8 cellular contexts compared by ENCODE assay signal in the genomic region with DNA sequence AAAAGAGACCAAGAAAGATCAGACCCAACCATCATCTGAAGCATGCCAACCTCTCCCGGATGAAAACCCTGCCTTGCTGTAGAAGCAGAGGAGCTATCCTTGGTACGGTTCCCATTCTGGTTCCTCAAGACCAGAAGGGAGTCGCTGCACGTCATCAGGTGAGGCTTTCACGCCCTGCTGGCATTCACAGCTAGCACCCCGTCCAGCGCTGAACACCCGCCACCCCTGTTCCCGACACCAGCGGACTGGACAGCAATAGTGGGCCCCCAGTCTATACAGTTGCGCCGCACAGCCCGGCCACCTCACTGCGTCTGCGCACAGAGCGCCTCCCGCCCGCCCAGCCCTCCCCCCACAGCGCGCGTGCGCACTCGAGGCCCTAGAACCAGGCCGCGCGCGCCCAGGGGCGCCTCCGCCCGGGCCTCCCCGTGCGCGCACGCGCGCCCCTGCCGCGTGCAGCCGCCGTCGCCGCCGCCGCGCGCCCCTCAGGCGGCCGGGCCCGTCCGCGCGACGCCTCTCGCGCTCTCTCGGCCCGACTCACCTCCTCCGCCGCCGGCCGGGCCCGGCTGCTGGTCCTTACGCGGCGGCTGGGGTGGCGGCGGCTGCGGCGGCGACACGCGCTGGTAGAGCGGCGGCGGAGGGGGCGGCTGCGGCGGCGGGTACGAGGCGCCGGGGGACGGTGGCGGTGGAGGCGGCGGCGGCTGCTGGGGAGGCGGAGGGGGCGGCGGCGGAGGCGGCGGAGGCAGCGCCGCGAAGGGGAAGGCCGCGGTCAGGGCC. TPM values are rescaled to one million over a fixed set of nuclear protein-coding genes. Genes with fewer than 3 reads are reported as not detected.
DNase-seq lines count a peak whose midpoint lies in the region; ATAC-seq and TF ChIP-seq lines count a peak whose summit lies in the region.

No MANE protein-coding gene starts in this region.

- peak overlapping the region; percentile 86 for H3K4me3 ChIP-seq in endodermal cell (ENCODE audit: low read length)
- peak overlapping the region; percentile 86 for H3K4me3 ChIP-seq in mesodermal cell (ENCODE audit: extremely low read depth, insufficient read depth, low read length, poor library complexity, severe bottlenecking)

- peak overlapping the region; percentile 91 for H3K27ac Mint-ChIP-seq in endodermal cell

- no peaks in the 10 kb centered on the region for H3K27me3 Mint-ChIP-seq in endodermal cell (ENCODE audit: insufficient read depth)

- 0% methylated on average over 6 to 91 of the region's 98 CpGs for WGBS in endodermal cell (ENCODE audit: insufficient coverage in 1 of 2, insufficient read length in 1 of 2), 2 experiments
- WGBS in mesodermal cell (ENCODE audit: insufficient coverage in 2 of 2), 2 experiments: 0% methylated on average over 32 to 63 of the region's 98 CpGs

- peaks cover 17% of the 10 kb centered on the region for H3K4me1 Mint-ChIP-seq in endodermal cell

- H3K9me3 ChIP-seq in endodermal cell (ENCODE audit: control insufficient read depth, low read length) (no peaks in the 10 kb centered on the region), mesodermal cell (ENCODE audit: control insufficient read depth, low read length) (no peaks in the 10 kb centered on the region)

- peak overlapping the region; percentile 72 for H3K9ac ChIP-seq in endodermal cell (ENCODE audit: extremely low read depth, low read length, poor library complexity, severe bottlenecking)

- H3K36me3 ChIP-seq in endodermal cell (ENCODE audit: control insufficient read depth, insufficient read depth, low read length) (peaks cover 49% of the 10 kb centered on the region), mesodermal cell (ENCODE audit: control insufficient read depth, insufficient read depth, low read length) (peaks cover 51% of the 10 kb centered on the region)

- no peaks in the 10 kb centered on the region for H3K27me3 ChIP-seq in endodermal cell (ENCODE audit: control insufficient read depth, insufficient read depth, low read length, poor library complexity, severe bottlenecking)

- peak; percentile 71 for DNase-seq in GM04504 (ENCODE audit: low read depth)
- peak; percentile 90 for DNase-seq in NCI-H774 (lab: John Stamatoyannopoulos, UW)
- DNase-seq in activated CD8-positive, alpha-beta memory T cell treated with anti-CD3 and anti-CD28 coated beads, Interleukin-2, amount 50 U/mL, for 1 hour (ENCODE audit: extremely low read depth): peak; percentile 56
- DNase-seq in endodermal cell: peak; percentile 89
- DNase-seq in stimulated activated CD8-positive, alpha-beta memory T cell treated with anti-CD3 and anti-CD28 coated beads, Interleukin-12 subunit alpha, Interleukin-12 subunit beta, amount 100 ng/mL, for 4 hours (ENCODE audit: low read depth): peak; percentile 77

- TF ChIP-seq CTCF in endodermal cell (conservative IDR thresholded peaks at IDR 0.05): no peak

- H3K4me1 ChIP-seq in endodermal cell (ENCODE audit: control insufficient read depth, insufficient read depth, low read length) (peaks cover 5% of the 10 kb centered on the region), mesodermal cell (ENCODE audit: control insufficient read depth, insufficient read depth, low read length, poor library complexity, severe bottlenecking) (peaks cover 15% of the 10 kb centered on the region)

- peak overlapping the region; percentile 79 for H3K4me3 Mint-ChIP-seq in endodermal cell

- no peaks in the 10 kb centered on the region for H3K9me3 Mint-ChIP-seq in endodermal cell

- ATAC-seq in HG03064 (IDR thresholded peaks at IDR 0.05; ENCODE audit: low read depth, unreplicated experiment): peak; percentile 28
- no peak for ATAC-seq in GM21526 (IDR thresholded peaks at IDR 0.05; ENCODE audit: low FRiP score, unreplicated experiment)

- H3K27ac ChIP-seq in endodermal cell (ENCODE audit: low read depth, low read length) (peak overlapping the region; percentile 98), mesodermal cell (ENCODE audit: low read depth, low read length, severe bottlenecking) (peak overlapping the region; percentile 90)

- peaks cover 47% of the 10 kb centered on the region for H3K36me3 Mint-ChIP-seq in endodermal cell (ENCODE audit: low read depth)

RNA-seq across cellular contexts. Expression of gene SF1, which starts 0.7 kb away (rescaled TPM):
- 100 to 1,000 TPM; 331 to 399 TPM for total RNA-seq in endodermal cell
- 250 TPM for polyA plus RNA-seq in endodermal cell (2013, experiment 1 of 2)
- 216 TPM for polyA plus RNA-seq in endodermal cell (2013, experiment 2 of 2)
- polyA plus RNA-seq in mesodermal cell (2013, experiment 1 of 2): 142 TPM
- polyA plus RNA-seq in mesodermal cell (2013, experiment 2 of 2): 144 TPM

RNA-seq across cellular contexts. Expression of gene PYGM, which starts 17.9 kb away (rescaled TPM):
- 1 to 10 TPM; 1.1 to 1.2 TPM for total RNA-seq in endodermal cell
- 2.0 TPM for polyA plus RNA-seq in endodermal cell (2013, experiment 1 of 2)
- 1.3 TPM for polyA plus RNA-seq in endodermal cell (2013, experiment 2 of 2)
- 1.4 TPM for polyA plus RNA-seq in mesodermal cell (2013, experiment 1 of 2)
- 1.3 TPM for polyA plus RNA-seq in mesodermal cell (2013, experiment 2 of 2)

RNA-seq across cellular contexts. Expression of gene MAP4K2, which starts 25.4 kb away (rescaled TPM):
- total RNA-seq in endodermal cell: 10 to 100 TPM; 24.7 to 32.4 TPM
- polyA plus RNA-seq in endodermal cell (2013, experiment 1 of 2): 20.7 TPM
- 18.3 TPM for polyA plus RNA-seq in endodermal cell (2013, experiment 2 of 2)
- polyA plus RNA-seq in mesodermal cell (2013, experiment 1 of 2): 43.9 TPM
- 33.9 TPM for polyA plus RNA-seq in mesodermal cell (2013, experiment 2 of 2)

RNA-seq across cellular contexts. Expression of gene MEN1, which starts 32.7 kb away (rescaled TPM):
- total RNA-seq in endodermal cell: 10 to 100 TPM; 44.5 to 48.7 TPM
- polyA plus RNA-seq in endodermal cell (2013, experiment 1 of 2): 48.7 TPM
- polyA plus RNA-seq in endodermal cell (2013, experiment 2 of 2): 44.3 TPM
- polyA plus RNA-seq in mesodermal cell (2013, experiment 1 of 2): 50.2 TPM
- polyA plus RNA-seq in mesodermal cell (2013, experiment 2 of 2): 42.8 TPM

RNA-seq across cellular contexts. Expression of gene RASGRP2, which starts 33.7 kb away (rescaled TPM):
- 1 to 10 TPM in 1 of 2 donors, under 1 TPM in 1; 0.86 to 1.9 TPM for total RNA-seq in endodermal cell
- polyA plus RNA-seq in endodermal cell (2013, experiment 1 of 2): 5.0 TPM
- 3.8 TPM for polyA plus RNA-seq in endodermal cell (2013, experiment 2 of 2)
- 18.7 TPM for polyA plus RNA-seq in mesodermal cell (2013, experiment 1 of 2)
- polyA plus RNA-seq in mesodermal cell (2013, experiment 2 of 2): 14.0 TPM
